18 cellular contexts compared by ENCODE assay signal in the genomic region with DNA sequence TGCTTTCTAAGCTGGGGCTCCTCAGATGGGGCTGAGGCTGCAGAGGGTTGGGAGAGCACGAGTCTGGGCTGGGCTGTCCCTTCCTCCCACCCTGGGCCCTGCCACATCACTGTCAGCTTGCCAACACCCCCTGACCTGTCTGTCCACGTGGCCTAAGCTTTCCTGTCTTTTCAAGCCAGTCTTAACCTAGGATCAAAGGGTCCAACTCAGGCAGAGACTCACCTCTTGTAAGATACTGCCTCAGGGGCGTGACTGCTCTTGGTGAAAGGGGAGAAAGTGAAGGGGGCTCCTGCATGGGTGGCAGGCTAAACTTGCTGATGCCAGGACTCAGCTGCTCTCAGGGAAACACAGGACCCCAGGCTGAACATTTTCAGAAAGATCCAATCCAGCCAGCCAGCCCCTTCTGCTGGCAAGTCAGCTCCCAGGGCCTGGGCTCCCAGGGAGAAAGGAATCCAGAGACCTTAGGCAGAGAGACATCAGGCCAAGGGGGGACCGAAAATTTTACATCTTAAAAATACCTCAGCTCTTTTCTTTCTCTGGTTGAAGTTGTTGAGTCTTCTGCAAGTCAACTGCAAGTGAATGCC.
DNase-seq lines count a peak whose midpoint lies in the region; ATAC-seq and TF ChIP-seq lines count a peak whose summit lies in the region.
"Had no signal": no experiment of that assay in that cellular context is flagged by ENCODE, and none has a peak within 500 bp of the region (broad histone marks: within the 10 kb centered on the region; RNA-seq: fewer than 3 reads in every experiment).

No MANE protein-coding gene starts in this region.

- DNase-seq in CD14-positive monocyte (ENCODE audit: low spot score) (peak; percentile 34), endodermal cell (peak; percentile 39), smooth muscle cell (lab: John Stamatoyannopoulos, UW; ENCODE audit: unreplicated experiment) (no peak), GM20000 (ENCODE audit: low spot score) (no peak), Ammon's horn (ENCODE audit: low spot score) (no peak)
- DNase-seq: activated CD4-positive, alpha-beta T cell treated with anti-CD3 and anti-CD28 coated beads for 1 hour; central memory CD4-positive, alpha-beta T cell; MG63; NCI-H1694; NCI-H446 treated with DMSO at 0.1 percent for 48 hours; SHP77 treated with DMSO at 0.1 percent for 48 hours; stimulated activated CD4-positive, alpha-beta T cell treated with anti-CD3 and anti-CD28 coated beads, Interleukin-12 subunit alpha, Interleukin-12 subunit beta, amount 100 ng/mL, for 4 hours; stimulated activated naive CD8-positive, alpha-beta T cell treated with anti-CD3 and anti-CD28 coated beads, Interleukin-15, Interleukin-2, amounts not matched to agents 100 U/mL and 50 U/mL, for 24 hours had no signal

- H3K27me3 Mint-ChIP-seq in CD14-positive monocyte (ENCODE audit: low read depth in 3 of 3) (peaks cover 0 to 2% (median 1%) of the 10 kb centered on the region in 3 donors), endodermal cell (ENCODE audit: insufficient read depth) (peaks cover 3% of the 10 kb centered on the region)

- H3K27ac Mint-ChIP-seq in CD14-positive monocyte (peak overlapping the region in 6 of 7 donors; percentile 8 to 89 (median 79)), endodermal cell (no peak overlapping the region)

- peaks cover 8% of the 10 kb centered on the region for H3F3A ChIP-seq in Loucy (ENCODE audit: low read depth)
- peaks cover 6% of the 10 kb centered on the region for H3F3A ChIP-seq in smooth muscle cell (ENCODE audit: low read depth)

- H3K4me2 ChIP-seq in Loucy (ENCODE audit: low read depth, low read length, poor library complexity, severe bottlenecking) (no peak overlapping the region), smooth muscle cell (peak overlapping the region; percentile 66)

- no peaks in the 10 kb centered on the region for H3K9me2 ChIP-seq in Loucy (replicated peaks; ENCODE audit: low read depth, low read length)

- H3K27ac ChIP-seq in endodermal cell (ENCODE audit: low read depth, low read length) = no peak overlapping the region
- H3K27ac ChIP-seq in smooth muscle cell (ENCODE audit: low read depth) = no peak overlapping the region

- WGBS in endodermal cell (ENCODE audit: insufficient coverage in 1 of 2, insufficient read length in 1 of 2), 2 experiments = 78 to 82% methylated on average over 1 to 4 of the region's 4 CpGs
- 83% methylated on average over 4 of the region's 4 CpGs for WGBS in smooth muscle cell (ENCODE audit: low lambda C conversion rate)

- no peaks in the 10 kb centered on the region for H3K36me3 ChIP-seq in Loucy (ENCODE audit: insufficient read depth, low read length)
- no peaks in the 10 kb centered on the region for H3K36me3 ChIP-seq in endodermal cell (ENCODE audit: control insufficient read depth, insufficient read depth, low read length)
- no peaks in the 10 kb centered on the region for H3K36me3 ChIP-seq in smooth muscle cell (ENCODE audit: low read depth)
- H3K36me3 ChIP-seq: adrenal gland, MG63 had no signal

- no peak for TF ChIP-seq CTCF in CD14-positive monocyte (IDR thresholded peaks at IDR 0.05)
- no peak for TF ChIP-seq CTCF in Loucy (conservative IDR thresholded peaks at IDR 0.05; ENCODE audit: low read length)
- TF ChIP-seq CTCF in endodermal cell (conservative IDR thresholded peaks at IDR 0.05) = no peak
- TF ChIP-seq CTCF in smooth muscle cell (IDR thresholded peaks at IDR 0.05; ENCODE audit: borderline replicate concordance, insufficient read depth, poor library complexity, severe bottlenecking) = no peak
- TF ChIP-seq CTCF in GM20000 (IDR thresholded peaks at IDR 0.05; ENCODE audit: extremely low read depth, missing control alignments) = no peak

- H3K79me2 ChIP-seq in Loucy (ENCODE audit: insufficient read depth, low read length) (peaks cover 11% of the 10 kb centered on the region; the same call in 1 of the 2 replicates), smooth muscle cell (ENCODE audit: low read depth) (no peaks in the 10 kb centered on the region)

- intact Hi-C loops in CD14-positive monocyte (cut with micrococcal nuclease) = loop anchor here in 1 of 2 donors (5.0 kb wide), 1 partner anchor 40 kb away; no protein-coding TSS in a partner anchor

- H3K27me3 ChIP-seq in Loucy (ENCODE audit: insufficient read depth, low read length, poor library complexity, severe bottlenecking) = no peaks in the 10 kb centered on the region
- no peaks in the 10 kb centered on the region for H3K27me3 ChIP-seq in endodermal cell (ENCODE audit: control insufficient read depth, insufficient read depth, low read length, poor library complexity, severe bottlenecking)
- no peaks in the 10 kb centered on the region for H3K27me3 ChIP-seq in smooth muscle cell (ENCODE audit: low read depth)
- H3K27me3 ChIP-seq: adrenal gland, MG63 had no signal

- H3K4me1 Mint-ChIP-seq in CD14-positive monocyte (peaks cover 89% of the 10 kb centered on the region), endodermal cell (peaks cover 22% of the 10 kb centered on the region)

- H4K20me1 ChIP-seq in Loucy (ENCODE audit: insufficient read depth, low read length, poor library complexity, severe bottlenecking) (no peaks in the 10 kb centered on the region), smooth muscle cell (ENCODE audit: low read depth) (no peaks in the 10 kb centered on the region)

- H3K9me3 ChIP-seq in Loucy (ENCODE audit: insufficient read depth, low read depth, low read length) (no peaks in the 10 kb centered on the region), endodermal cell (ENCODE audit: control insufficient read depth, low read length) (no peaks in the 10 kb centered on the region), smooth muscle cell (replicated peaks; ENCODE audit: low read depth) (no peaks in the 10 kb centered on the region)
- H3K9me3 ChIP-seq: adrenal gland, MG63 had no signal

- H3K36me3 Mint-ChIP-seq in CD14-positive monocyte = peaks cover 5 to 7% of the 10 kb centered on the region in 2 donors
- no peaks in the 10 kb centered on the region for H3K36me3 Mint-ChIP-seq in endodermal cell (ENCODE audit: low read depth)

- peak overlapping the region; percentile 95 for H3K9ac ChIP-seq in Loucy (ENCODE audit: low read depth, low read length, poor library complexity, severe bottlenecking)
- H3K9ac ChIP-seq in endodermal cell (ENCODE audit: extremely low read depth, low read length, poor library complexity, severe bottlenecking) = no peak overlapping the region
- no peak overlapping the region for H3K9ac ChIP-seq in smooth muscle cell (ENCODE audit: low read depth)

- H3K4me3 Mint-ChIP-seq in CD14-positive monocyte (no peak overlapping the region), endodermal cell (no peak overlapping the region)
- H3K4me3 Mint-ChIP-seq: B cell; T-helper 2 cell treated with Interferon-gamma antibody and Interleukin-4, amounts not matched to agents 5 μg/mL and 100 μg/mL, for 36 hours had no signal

- ATAC-seq in HG02571 (IDR thresholded peaks at IDR 0.05; ENCODE audit: unreplicated experiment) = no peak
- ATAC-seq: stimulated activated naive CD8-positive, alpha-beta T cell treated with anti-CD3 and anti-CD28 coated beads, Interleukin-15, Interleukin-2, amounts not matched to agents 100 U/mL and 50 U/mL, for 24 hours had no signal

- peaks cover 0 to 2% (median 0%) of the 10 kb centered on the region in 7 donors for H3K9me3 Mint-ChIP-seq in CD14-positive monocyte
- H3K9me3 Mint-ChIP-seq in endodermal cell = no peaks in the 10 kb centered on the region
- H3K9me3 Mint-ChIP-seq: T-helper 2 cell treated with Interferon-gamma antibody and Interleukin-4, amounts not matched to agents 5 μg/mL and 100 μg/mL, for 36 hours had no signal

- peaks cover 89% of the 10 kb centered on the region for H3K4me1 ChIP-seq in Loucy (ENCODE audit: insufficient read depth, low read length, poor library complexity, severe bottlenecking)
- peaks cover 16% of the 10 kb centered on the region for H3K4me1 ChIP-seq in endodermal cell (ENCODE audit: control insufficient read depth, insufficient read depth, low read length)
- peaks cover 19% of the 10 kb centered on the region for H3K4me1 ChIP-seq in smooth muscle cell (ENCODE audit: low read depth)

- H3K4me3 ChIP-seq in Loucy (ENCODE audit: low read length, poor library complexity, severe bottlenecking) = no peak overlapping the region
- no peak overlapping the region for H3K4me3 ChIP-seq in endodermal cell (ENCODE audit: low read length)
- H3K4me3 ChIP-seq in smooth muscle cell = no peak overlapping the region
- H3K4me3 ChIP-seq: adrenal gland, MG63 had no signal

- H2AFZ ChIP-seq in Loucy (ENCODE audit: low read length) (no peak overlapping the region), smooth muscle cell (ENCODE audit: low read depth) (no peak overlapping the region)

Comparison
In these comparisons a context has a peak if more than half of its experiments do, and no peak if none do; other contexts are left out.
1. DNase-seq: peak in CD14-positive monocyte (single experiment) and endodermal cell (single experiment); none in smooth muscle cell (single experiment), GM20000 (single experiment) and Ammon's horn (single experiment).